1 cellular context compared by ENCODE assay signal in the genomic region with DNA sequence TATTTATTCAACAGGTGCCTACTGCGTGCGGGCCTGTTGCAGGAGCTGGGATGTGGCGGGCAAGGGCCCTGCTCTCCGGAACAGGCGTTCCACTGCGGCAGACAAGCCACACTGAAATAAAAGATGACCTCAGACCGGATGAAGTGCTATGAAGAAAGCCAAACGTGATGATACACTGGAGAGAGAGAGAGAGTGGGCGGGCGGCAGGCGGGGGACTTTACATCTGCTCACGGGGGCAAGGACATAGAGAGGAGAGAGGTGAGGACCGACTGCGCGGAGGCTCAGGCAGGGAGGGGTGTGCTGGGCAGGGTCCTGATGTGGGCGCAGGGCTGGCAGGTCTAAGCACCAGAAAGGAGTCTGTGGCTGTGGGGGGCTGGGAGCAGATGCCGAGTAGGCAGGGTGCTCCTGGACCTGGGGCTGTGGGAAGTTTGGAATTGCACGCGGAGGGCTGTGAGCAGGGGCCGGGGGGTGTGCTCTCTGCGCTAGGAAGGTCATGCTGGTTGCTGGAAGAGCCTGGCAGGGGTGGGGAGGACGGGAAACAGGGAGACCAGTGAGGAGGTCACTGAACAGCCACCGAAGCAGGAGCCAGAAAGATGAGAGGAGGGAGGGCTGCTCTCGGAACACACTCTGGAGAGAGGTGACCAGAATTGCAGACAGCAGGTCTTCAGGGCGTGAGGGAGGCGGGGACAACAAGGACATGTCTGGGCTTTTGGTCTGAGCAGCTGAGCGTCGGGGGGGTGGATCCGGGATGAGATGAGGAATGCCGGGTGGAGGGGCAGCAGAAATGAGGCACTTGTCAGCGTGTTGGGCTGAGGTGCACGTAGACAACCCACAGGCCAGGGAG.
TF ChIP-seq lines count a peak whose summit lies in the region.

No MANE protein-coding gene starts in this region.

TF ChIP-seq in HepG2, 621 proteins besides CTCF, POLR2A, EP300 and RAD21 (continued from another document and continues in another):
- TF ChIP-seq, protein P1, sequence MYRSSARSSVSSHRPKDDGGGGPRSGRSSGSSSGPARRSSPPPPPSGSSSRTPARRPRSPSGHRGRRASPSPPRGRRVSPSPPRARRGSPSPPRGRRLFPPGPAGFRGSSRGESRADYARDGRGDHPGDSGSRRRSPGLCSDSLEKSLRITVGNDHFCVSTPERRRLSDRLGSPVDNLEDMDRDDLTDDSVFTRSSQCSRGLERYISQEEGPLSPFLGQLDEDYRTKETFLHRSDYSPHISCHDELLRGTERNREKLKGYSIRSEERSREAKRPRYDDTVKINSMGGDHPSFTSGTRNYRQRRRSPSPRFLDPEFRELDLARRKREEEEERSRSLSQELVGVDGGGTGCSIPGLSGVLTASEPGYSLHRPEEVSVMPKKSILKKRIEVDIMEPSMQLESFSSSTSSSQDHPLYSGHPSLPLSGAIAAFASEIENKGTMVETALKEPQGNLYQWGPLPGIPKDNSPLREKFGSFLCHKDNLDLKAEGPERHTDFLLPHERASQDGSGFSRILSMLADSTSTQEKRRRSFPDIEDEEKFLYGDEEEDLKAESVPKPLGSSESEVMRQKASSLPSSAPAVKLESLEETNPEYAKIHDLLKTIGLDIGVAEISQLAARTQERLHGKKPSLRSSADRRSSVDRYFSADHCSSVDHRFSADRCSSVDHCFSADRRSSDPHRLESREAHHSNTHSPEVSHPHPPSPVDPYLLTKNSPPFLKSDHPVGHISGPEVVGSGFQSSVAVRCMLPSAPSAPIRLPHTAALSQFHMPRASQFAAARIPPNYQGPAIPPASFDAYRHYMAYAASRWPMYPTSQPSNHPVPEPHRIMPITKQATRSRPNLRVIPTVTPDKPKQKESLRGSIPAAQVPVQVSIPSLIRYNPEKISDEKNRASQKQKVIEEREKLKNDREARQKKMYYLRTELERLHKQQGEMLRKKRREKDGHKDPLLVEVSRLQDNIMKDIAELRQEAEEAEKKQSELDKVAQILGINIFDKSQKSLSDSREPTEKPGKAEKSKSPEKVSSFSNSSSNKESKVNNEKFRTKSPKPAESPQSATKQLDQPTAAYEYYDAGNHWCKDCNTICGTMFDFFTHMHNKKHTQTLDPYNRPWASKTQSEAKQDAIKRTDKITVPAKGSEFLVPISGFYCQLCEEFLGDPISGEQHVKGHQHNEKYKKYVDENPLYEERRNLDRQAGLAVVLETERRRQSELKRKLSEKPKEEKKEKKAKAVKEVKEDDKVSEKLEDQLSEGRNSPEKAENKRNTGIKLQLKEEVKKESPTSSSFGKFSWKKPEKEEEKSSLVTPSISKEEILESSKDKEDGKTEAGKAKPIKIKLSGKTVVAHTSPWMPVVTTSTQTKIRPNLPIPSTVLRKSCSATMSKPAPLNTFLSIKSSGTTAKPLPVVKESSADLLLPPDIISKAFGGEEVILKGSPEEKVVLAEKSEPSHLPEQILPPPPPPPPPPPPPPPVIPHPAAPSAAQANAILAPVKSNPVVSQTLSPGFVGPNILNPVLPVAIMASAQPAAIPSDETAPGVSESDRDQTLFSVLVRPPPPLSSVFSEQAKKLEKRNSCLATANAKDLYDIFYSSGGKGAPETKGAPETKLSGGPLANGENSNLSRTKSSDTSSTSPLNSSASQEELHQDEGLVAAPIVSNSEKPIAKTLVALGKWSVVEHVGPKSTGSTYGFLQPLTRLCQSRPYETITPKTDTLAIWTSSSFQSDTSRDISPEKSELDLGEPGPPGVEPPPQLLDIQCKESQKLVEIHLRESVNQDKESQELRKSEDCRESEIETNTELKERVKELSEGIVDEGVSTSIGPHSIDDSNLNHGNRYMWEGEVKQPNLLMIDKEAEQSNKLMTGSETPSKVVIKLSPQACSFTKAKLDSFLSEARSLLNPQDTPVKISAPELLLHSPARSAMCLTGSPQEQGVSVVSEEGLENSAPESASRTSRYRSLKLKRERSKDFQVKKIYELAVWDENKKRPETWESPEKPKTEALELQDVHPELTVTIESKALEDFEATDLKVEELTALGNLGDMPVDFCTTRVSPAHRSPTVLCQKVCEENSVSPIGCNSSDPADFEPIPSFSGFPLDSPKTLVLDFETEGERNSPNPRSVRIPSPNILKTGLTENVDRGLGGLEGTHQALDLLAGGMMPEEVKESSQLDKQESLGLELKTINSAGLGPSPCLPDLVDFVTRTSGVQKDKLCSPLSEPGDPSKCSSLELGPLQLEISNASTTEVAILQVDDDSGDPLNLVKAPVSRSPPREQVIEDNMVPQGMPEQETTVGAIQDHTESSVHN (CRISPR knock-in tag; IDR thresholded peaks at IDR 0.05) = 0 out of 2 replicates have a peak, but pooled peaks have one; percentile 16
- TF ChIP-seq MBD4 (IDR thresholded peaks at IDR 0.05; ENCODE audit: borderline replicate concordance, low read length) (no peak), AHR (CRISPR knock-in tag; IDR thresholded peaks at IDR 0.05) (no peak), AGO2 (optimal IDR thresholded peaks at IDR 0.05; ENCODE audit: low read depth, low read length) (no peak), RFX1 (IDR thresholded peaks at IDR 0.05) (no peak), ZNF777 (CRISPR knock-in tag; IDR thresholded peaks at IDR 0.05) (peak; percentile 64), BORCS8-MEF2B (CRISPR knock-in tag; IDR thresholded peaks at IDR 0.05) (no peak), GPN1 (CRISPR knock-in tag; IDR thresholded peaks at IDR 0.05; ENCODE audit: borderline replicate concordance) (no peak), ZMYM4 (CRISPR knock-in tag; IDR thresholded peaks at IDR 0.05) (no peak), ZNF30 (CRISPR knock-in tag; IDR thresholded peaks at IDR 0.05) (no peak), ZNF256 (CRISPR knock-in tag; conservative IDR thresholded peaks at IDR 0.05) (no peak), ZNF337 (CRISPR knock-in tag; IDR thresholded peaks at IDR 0.05; ENCODE audit: borderline replicate concordance, low read depth) (peak; percentile 94; the same call in 1 of the 2 replicates), MYC (CRISPR knock-in tag; IDR thresholded peaks at IDR 0.05; ENCODE audit: borderline replicate concordance) (peak; percentile 60), ZFX (CRISPR knock-in tag; IDR thresholded peaks at IDR 0.05; ENCODE audit: low read depth) (peak; percentile 82), ZNF737 (CRISPR knock-in tag; IDR thresholded peaks at IDR 0.05; ENCODE audit: borderline replicate concordance) (0 out of 2 replicates have a peak, but pooled peaks have one; percentile 85), SRSF9 (IDR thresholded peaks at IDR 0.05; ENCODE audit: borderline replicate concordance, insufficient read depth, low read depth, low read length, poor library complexity, severe bottlenecking) (no peak), ZNF292 (CRISPR knock-in tag; IDR thresholded peaks at IDR 0.05; ENCODE audit: borderline replicate concordance, low read depth) (peak; percentile 79; the same call in 1 of the 2 replicates), SOX5 (CRISPR knock-in tag; IDR thresholded peaks at IDR 0.05; ENCODE audit: borderline replicate concordance) (peak; percentile 85; the same call in 1 of the 2 replicates), HOXA3 (CRISPR knock-in tag; IDR thresholded peaks at IDR 0.05) (peak; percentile 85), TBL1XR1 (IDR thresholded peaks at IDR 0.05; ENCODE audit: borderline replicate concordance, low read length, partially characterized antibody) (peak; percentile 38), PAWR (CRISPR knock-in tag; IDR thresholded peaks at IDR 0.05; ENCODE audit: borderline replicate concordance) (0 out of 2 replicates have a peak, but pooled peaks have one; percentile 87), ZNF232 (CRISPR knock-in tag; IDR thresholded peaks at IDR 0.05; ENCODE audit: borderline replicate concordance) (peak; percentile 67; the same call in 1 of the 2 replicates), DPF2 (CRISPR knock-in tag; IDR thresholded peaks at IDR 0.05; ENCODE audit: borderline replicate concordance, low read depth) (peak; percentile 83; the same call in 1 of the 2 replicates), ZNF274 (CRISPR knock-in tag; IDR thresholded peaks at IDR 0.05) (peak; percentile 72; the same call in 1 of the 2 replicates), RARA (CRISPR knock-in tag; IDR thresholded peaks at IDR 0.05) (peak; percentile 60; the same call in 1 of the 2 replicates), KAT2B (IDR thresholded peaks at IDR 0.05; ENCODE audit: borderline replicate concordance, low read depth, low read length) (no peak)
- TF ChIP-seq, protein P2, sequence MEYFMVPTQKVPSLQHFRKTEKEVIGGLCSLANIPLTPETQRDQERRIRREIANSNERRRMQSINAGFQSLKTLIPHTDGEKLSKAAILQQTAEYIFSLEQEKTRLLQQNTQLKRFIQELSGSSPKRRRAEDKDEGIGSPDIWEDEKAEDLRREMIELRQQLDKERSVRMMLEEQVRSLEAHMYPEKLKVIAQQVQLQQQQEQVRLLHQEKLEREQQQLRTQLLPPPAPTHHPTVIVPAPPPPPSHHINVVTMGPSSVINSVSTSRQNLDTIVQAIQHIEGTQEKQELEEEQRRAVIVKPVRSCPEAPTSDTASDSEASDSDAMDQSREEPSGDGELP (IDR thresholded peaks at IDR 0.05; ENCODE audit: borderline replicate concordance, low read depth) = peak; percentile 91; the same call in 1 of the 2 replicates
- TF ChIP-seq, protein P3, sequence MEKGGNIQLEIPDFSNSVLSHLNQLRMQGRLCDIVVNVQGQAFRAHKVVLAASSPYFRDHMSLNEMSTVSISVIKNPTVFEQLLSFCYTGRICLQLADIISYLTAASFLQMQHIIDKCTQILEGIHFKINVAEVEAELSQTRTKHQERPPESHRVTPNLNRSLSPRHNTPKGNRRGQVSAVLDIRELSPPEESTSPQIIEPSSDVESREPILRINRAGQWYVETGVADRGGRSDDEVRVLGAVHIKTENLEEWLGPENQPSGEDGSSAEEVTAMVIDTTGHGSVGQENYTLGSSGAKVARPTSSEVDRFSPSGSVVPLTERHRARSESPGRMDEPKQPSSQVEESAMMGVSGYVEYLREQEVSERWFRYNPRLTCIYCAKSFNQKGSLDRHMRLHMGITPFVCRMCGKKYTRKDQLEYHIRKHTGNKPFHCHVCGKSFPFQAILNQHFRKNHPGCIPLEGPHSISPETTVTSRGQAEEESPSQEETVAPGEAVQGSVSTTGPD (CRISPR knock-in tag; IDR thresholded peaks at IDR 0.05) = 0 out of 2 replicates have a peak, but pooled peaks have one; percentile 25
- TF ChIP-seq, protein P4, sequence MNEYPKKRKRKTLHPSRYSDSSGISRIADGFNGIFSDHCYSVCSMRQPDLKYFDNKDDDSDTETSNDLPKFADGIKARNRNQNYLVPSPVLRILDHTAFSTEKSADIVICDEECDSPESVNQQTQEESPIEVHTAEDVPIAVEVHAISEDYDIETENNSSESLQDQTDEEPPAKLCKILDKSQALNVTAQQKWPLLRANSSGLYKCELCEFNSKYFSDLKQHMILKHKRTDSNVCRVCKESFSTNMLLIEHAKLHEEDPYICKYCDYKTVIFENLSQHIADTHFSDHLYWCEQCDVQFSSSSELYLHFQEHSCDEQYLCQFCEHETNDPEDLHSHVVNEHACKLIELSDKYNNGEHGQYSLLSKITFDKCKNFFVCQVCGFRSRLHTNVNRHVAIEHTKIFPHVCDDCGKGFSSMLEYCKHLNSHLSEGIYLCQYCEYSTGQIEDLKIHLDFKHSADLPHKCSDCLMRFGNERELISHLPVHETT (CRISPR knock-in tag; conservative IDR thresholded peaks at IDR 0.05) = no peak
- TF ChIP-seq, protein P5, sequence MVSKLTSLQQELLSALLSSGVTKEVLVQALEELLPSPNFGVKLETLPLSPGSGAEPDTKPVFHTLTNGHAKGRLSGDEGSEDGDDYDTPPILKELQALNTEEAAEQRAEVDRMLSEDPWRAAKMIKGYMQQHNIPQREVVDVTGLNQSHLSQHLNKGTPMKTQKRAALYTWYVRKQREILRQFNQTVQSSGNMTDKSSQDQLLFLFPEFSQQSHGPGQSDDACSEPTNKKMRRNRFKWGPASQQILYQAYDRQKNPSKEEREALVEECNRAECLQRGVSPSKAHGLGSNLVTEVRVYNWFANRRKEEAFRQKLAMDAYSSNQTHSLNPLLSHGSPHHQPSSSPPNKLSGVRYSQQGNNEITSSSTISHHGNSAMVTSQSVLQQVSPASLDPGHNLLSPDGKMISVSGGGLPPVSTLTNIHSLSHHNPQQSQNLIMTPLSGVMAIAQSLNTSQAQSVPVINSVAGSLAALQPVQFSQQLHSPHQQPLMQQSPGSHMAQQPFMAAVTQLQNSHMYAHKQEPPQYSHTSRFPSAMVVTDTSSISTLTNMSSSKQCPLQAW (CRISPR knock-in tag; IDR thresholded peaks at IDR 0.05) = peak; percentile 73
- TF ChIP-seq, protein P6, sequence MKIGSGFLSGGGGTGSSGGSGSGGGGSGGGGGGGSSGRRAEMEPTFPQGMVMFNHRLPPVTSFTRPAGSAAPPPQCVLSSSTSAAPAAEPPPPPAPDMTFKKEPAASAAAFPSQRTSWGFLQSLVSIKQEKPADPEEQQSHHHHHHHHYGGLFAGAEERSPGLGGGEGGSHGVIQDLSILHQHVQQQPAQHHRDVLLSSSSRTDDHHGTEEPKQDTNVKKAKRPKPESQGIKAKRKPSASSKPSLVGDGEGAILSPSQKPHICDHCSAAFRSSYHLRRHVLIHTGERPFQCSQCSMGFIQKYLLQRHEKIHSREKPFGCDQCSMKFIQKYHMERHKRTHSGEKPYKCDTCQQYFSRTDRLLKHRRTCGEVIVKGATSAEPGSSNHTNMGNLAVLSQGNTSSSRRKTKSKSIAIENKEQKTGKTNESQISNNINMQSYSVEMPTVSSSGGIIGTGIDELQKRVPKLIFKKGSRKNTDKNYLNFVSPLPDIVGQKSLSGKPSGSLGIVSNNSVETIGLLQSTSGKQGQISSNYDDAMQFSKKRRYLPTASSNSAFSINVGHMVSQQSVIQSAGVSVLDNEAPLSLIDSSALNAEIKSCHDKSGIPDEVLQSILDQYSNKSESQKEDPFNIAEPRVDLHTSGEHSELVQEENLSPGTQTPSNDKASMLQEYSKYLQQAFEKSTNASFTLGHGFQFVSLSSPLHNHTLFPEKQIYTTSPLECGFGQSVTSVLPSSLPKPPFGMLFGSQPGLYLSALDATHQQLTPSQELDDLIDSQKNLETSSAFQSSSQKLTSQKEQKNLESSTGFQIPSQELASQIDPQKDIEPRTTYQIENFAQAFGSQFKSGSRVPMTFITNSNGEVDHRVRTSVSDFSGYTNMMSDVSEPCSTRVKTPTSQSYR (CRISPR knock-in tag; IDR thresholded peaks at IDR 0.05; ENCODE audit: borderline replicate concordance) = no peak; the same call in 1 of the 2 replicates
- TF ChIP-seq, protein P7, sequence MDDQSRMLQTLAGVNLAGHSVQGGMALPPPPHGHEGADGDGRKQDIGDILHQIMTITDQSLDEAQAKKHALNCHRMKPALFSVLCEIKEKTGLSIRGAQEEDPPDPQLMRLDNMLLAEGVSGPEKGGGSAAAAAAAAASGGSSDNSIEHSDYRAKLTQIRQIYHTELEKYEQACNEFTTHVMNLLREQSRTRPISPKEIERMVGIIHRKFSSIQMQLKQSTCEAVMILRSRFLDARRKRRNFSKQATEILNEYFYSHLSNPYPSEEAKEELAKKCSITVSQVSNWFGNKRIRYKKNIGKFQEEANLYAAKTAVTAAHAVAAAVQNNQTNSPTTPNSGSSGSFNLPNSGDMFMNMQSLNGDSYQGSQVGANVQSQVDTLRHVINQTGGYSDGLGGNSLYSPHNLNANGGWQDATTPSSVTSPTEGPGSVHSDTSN (CRISPR knock-in tag; IDR thresholded peaks at IDR 0.05; ENCODE audit: borderline replicate concordance) = no peak
